1 cellular context compared by ENCODE assay signal in genomic region chr12:12138203-12139154, GRCh38.
TF ChIP-seq lines count a peak whose summit lies in the region.

No MANE protein-coding gene starts in this region.

TF ChIP-seq in HepG2, 621 proteins besides CTCF, POLR2A, EP300 and RAD21 (continued from another document):
- TF ChIP-seq LBX2 (CRISPR knock-in tag; IDR thresholded peaks at IDR 0.05; ENCODE audit: borderline replicate concordance) = no peak
- TF ChIP-seq ESRRA (CRISPR knock-in tag; IDR thresholded peaks at IDR 0.05; ENCODE audit: low read depth) = no peak
